Comparison of ENCODE assay signal across 9 cellular contexts in genomic region chr11:59680287-59681154, GRCh38. TPM values are rescaled to one million over a fixed set of nuclear protein-coding genes. Genes with fewer than 3 reads are reported as not detected.
DNase-seq lines count a peak whose midpoint lies in the region; ATAC-seq and TF ChIP-seq lines count a peak whose summit lies in the region.
"Had no signal": no experiment of that assay in that cellular context is flagged by ENCODE, and none has a peak within 500 bp of the region (broad histone marks: within the 10 kb centered on the region; RNA-seq: fewer than 3 reads in every experiment).

No MANE protein-coding gene starts in this region.

- TF ChIP-seq CTCF in C4-2B (conservative IDR thresholded peaks at IDR 0.05) = peak; percentile 85
- TF ChIP-seq CTCF in mucosa of descending colon (IDR thresholded peaks at IDR 0.05) = peak; percentile 62

- DNase-seq in NCI-H524 treated with DMSO at 0.1 percent for 48 hours (lab: John Stamatoyannopoulos, UW) (peak; percentile 40), mucosa of descending colon (peak; percentile 54 to 81 (median 73))
- peak; percentile 50 for DNase-seq in activated CD4-positive, alpha-beta T cell treated with anti-CD3 and anti-CD28 coated beads, Interleukin-2, amount 50 U/mL, for 1 hour
- peak; percentile 3 to 31 (median 11) for DNase-seq in effector memory CD4-positive, alpha-beta T cell
- peak; percentile 12 to 61 (median 44) for DNase-seq in stimulated activated naive CD4-positive, alpha-beta T cell (lab: John Stamatoyannopoulos, UW)

- no peak overlapping the region for H3K4me3 ChIP-seq in effector memory CD4-positive, alpha-beta T cell (ENCODE audit: insufficient read depth, low read depth, low read length, poor library complexity, severe bottlenecking)
- no peak overlapping the region for H3K4me3 ChIP-seq in mucosa of descending colon

- no peaks in the 10 kb centered on the region for H3K9me3 ChIP-seq in effector memory CD4-positive, alpha-beta T cell (ENCODE audit: control insufficient read depth, low read length)
- no peaks in the 10 kb centered on the region for H3K9me3 ChIP-seq in mucosa of descending colon

- no peaks in the 10 kb centered on the region for H3K4me1 ChIP-seq in effector memory CD4-positive, alpha-beta T cell (ENCODE audit: control insufficient read depth, insufficient read depth, low read length, poor library complexity, severe bottlenecking)
- peaks cover 10% of the 10 kb centered on the region for H3K4me1 ChIP-seq in mucosa of descending colon (ENCODE audit: low read depth)

- intact Hi-C loops in mucosa of descending colon (cut with DNase I, micrococcal nuclease) = no loop called here

- no peaks in the 10 kb centered on the region for H3K27me3 ChIP-seq in effector memory CD4-positive, alpha-beta T cell (replicated peaks; ENCODE audit: control insufficient read depth, insufficient read depth, low read length, poor library complexity, severe bottlenecking)

- H3K27ac ChIP-seq in C4-2B = no peak overlapping the region
- H3K27ac ChIP-seq in effector memory CD4-positive, alpha-beta T cell (ENCODE audit: insufficient read depth, low read length, poor library complexity, severe bottlenecking) = no peak overlapping the region

- ATAC-seq in GM18909 (IDR thresholded peaks at IDR 0.05; ENCODE audit: poor library complexity, unreplicated experiment) (peak; percentile 88), HG03135 (IDR thresholded peaks at IDR 0.05; ENCODE audit: unreplicated experiment) (peak; percentile 90), mucosa of descending colon (peak; percentile 99)

- H3K36me3 ChIP-seq in effector memory CD4-positive, alpha-beta T cell (ENCODE audit: control insufficient read depth, insufficient read depth, low read length) = no peaks in the 10 kb centered on the region
- no peaks in the 10 kb centered on the region for H3K36me3 ChIP-seq in mucosa of descending colon (ENCODE audit: low read depth)

RNA-seq across cellular contexts. Expression of gene PATL1, which starts 11.7 kb away (rescaled TPM):
- 10 to 100 TPM; 34.1 to 40.2 (median 34.6) TPM for total RNA-seq in mucosa of descending colon

RNA-seq across cellular contexts. Expression of gene OR10V1, which starts 33.1 kb away (rescaled TPM):
- not detected for total RNA-seq in mucosa of descending colon
- total RNA-seq: T-helper 1 cell treated with Interleukin-12 subunit alpha and Interleukin-12 subunit beta and Interleukin-4 antibody, amounts not matched to agents 30 ng/mL and 1 ng/mL, for 36 hours had no signal

Comparison
In these comparisons a context has a peak if more than half of its experiments do, and no peak if none do; other contexts are left out.
1. DNase-seq: peak in every context shown above with its lines; median percentile 73 in mucosa of descending colon; 50 in activated CD4-positive, alpha-beta T cell treated with anti-CD3 and anti-CD28 coated beads, Interleukin-2, amount 50 U/mL, for 1 hour; 44 in stimulated activated naive CD4-positive, alpha-beta T cell; 40 in NCI-H524 treated with DMSO at 0.1 percent for 48 hours; 11 in effector memory CD4-positive, alpha-beta T cell.